Comparison of ENCODE assay signal across 24 cellular contexts in the genomic region with DNA sequence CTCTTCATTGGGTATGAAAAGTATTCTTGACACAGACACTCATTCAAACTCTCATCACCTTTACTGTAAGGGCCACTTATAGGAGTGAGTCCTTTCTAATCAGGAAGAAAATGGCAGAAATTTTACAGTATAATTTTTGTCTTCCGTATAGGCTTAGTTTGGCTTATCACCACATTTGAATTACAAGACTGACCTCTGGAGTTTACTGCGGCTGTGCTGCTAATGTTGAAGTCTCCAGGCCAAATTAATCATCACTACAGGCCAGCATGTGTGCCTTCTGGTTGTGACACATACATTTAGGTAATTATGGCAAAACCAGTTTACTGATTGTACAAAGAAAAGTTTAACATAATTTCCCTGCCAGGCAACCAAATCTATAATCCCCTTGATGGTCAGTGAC.
A peak's percentile ranks its signal among the peaks of the same experiment; 100 is the strongest.
DNase-seq lines count a peak whose midpoint lies in the region; ATAC-seq and TF ChIP-seq lines count a peak whose summit lies in the region.
"Had no signal": no experiment of that assay in that cellular context is flagged by ENCODE, and none has a peak within 500 bp of the region (broad histone marks: within the 10 kb centered on the region; RNA-seq: fewer than 3 reads in every experiment).

No MANE protein-coding gene starts in this region.

- no peaks in the 10 kb centered on the region for H3K36me3 Mint-ChIP-seq in endodermal cell (ENCODE audit: low read depth)
- H3K36me3 Mint-ChIP-seq: activated naive CD4-positive, alpha-beta T cell treated with anti-CD3 and anti-CD28 coated beads, Interleukin-2, amount 50 U/mL, for 72 hours; CD4-positive, alpha-beta memory T cell had no signal

- H3K9me3 Mint-ChIP-seq in endodermal cell: no peaks in the 10 kb centered on the region

- H3K4me3 Mint-ChIP-seq in endodermal cell: no peak overlapping the region
- H3K4me3 Mint-ChIP-seq: activated T-helper 1 cell treated with anti-CD3 and anti-CD28 coated beads, Interleukin-12 subunit alpha, Interleukin-12 subunit beta, Interleukin-2, Interleukin-4 antibody, amounts not matched to agents 30 ng/mL and 10 ng/mL and 1 ng/mL, durations not matched to agents 14 hours and 24 hours and 36 hours; CD4-positive, alpha-beta memory T cell had no signal

- H3K27me3 Mint-ChIP-seq in endodermal cell (ENCODE audit: insufficient read depth): no peaks in the 10 kb centered on the region
- H3K27me3 Mint-ChIP-seq: CD4-positive, alpha-beta memory T cell had no signal

- peak; percentile 50 for TF ChIP-seq CTCF in endodermal cell (conservative IDR thresholded peaks at IDR 0.05)
- no peak for TF ChIP-seq CTCF in Peyer's patch (IDR thresholded peaks at IDR 0.05)

- no peak for ATAC-seq in HG03571 (IDR thresholded peaks at IDR 0.05; ENCODE audit: unreplicated experiment)
- ATAC-seq: activated CD4-positive, CD25-positive, alpha-beta regulatory T cell treated with anti-CD3 and anti-CD28 coated beads, Interleukin-2, amount 50 U/mL, for 24 hours; activated naive CD4-positive, alpha-beta T cell treated with anti-CD3 and anti-CD28 coated beads, Interleukin-2, amount 50 U/mL, for 72 hours; left lobe of liver had no signal

- H3K27ac Mint-ChIP-seq in endodermal cell: no peak overlapping the region
- H3K27ac Mint-ChIP-seq: activated naive CD4-positive, alpha-beta T cell treated with anti-CD3 and anti-CD28 coated beads, Interleukin-2, amount 50 U/mL, for 72 hours; activated T-helper 1 cell treated with anti-CD3 and anti-CD28 coated beads, Interleukin-12 subunit alpha, Interleukin-12 subunit beta, Interleukin-2, Interleukin-4 antibody, amounts not matched to agents 30 ng/mL and 10 ng/mL and 1 ng/mL, durations not matched to agents 14 hours and 24 hours and 36 hours; CD4-positive, alpha-beta memory T cell had no signal

- no peaks in the 10 kb centered on the region for H3K4me1 ChIP-seq in endodermal cell (ENCODE audit: control insufficient read depth, insufficient read depth, low read length)
- no peaks in the 10 kb centered on the region for H3K4me1 ChIP-seq in Peyer's patch
- H3K4me1 ChIP-seq: esophagus squamous epithelium, prostate gland, uterus had no signal

- no peak for TF ChIP-seq POLR2A in Peyer's patch (IDR thresholded peaks at IDR 0.05)

- DNase-seq in NCI-H748 (lab: John Stamatoyannopoulos, UW; ENCODE audit: unreplicated experiment) (peak; percentile 1), NCI-H748 treated with DMSO at 0.1 percent for 48 hours (lab: John Stamatoyannopoulos, UW) (no peak), NCI-H69 (lab: John Stamatoyannopoulos, UW) (peak; percentile 19), endodermal cell (no peak), pons (ENCODE audit: low spot score) (peak; percentile 41), Peyer's patch (no peak), foreskin melanocyte (no peak)
- DNase-seq: activated CD4-positive, alpha-beta T cell treated with anti-CD3 and anti-CD28 coated beads, Interleukin-2, amount 50 U/mL, for 48 hours; activated CD8-positive, alpha-beta memory T cell treated with anti-CD3 and anti-CD28 coated beads, Interleukin-2, amount 50 U/mL, for 4 hours; caudate nucleus; CD4-positive, alpha-beta memory T cell; esophagus squamous epithelium; hippocampal formation; NCI-H1105 treated with DMSO at 0.1 percent for 48 hours; NK-92 treated with Interleukin-12 subunit alpha and Interleukin-12 subunit beta, amount 100 ng/mL, for 24 hours; stimulated activated CD4-positive, alpha-beta T cell treated with anti-CD3 and anti-CD28 coated beads, Interleukin-15, amount 100 ng/mL, for 24 hours; stimulated activated naive CD4-positive, alpha-beta T cell; uterus had no signal

- peaks cover 8% of the 10 kb centered on the region for H3K4me1 Mint-ChIP-seq in endodermal cell
- H3K4me1 Mint-ChIP-seq: CD4-positive, alpha-beta memory T cell had no signal

- no peak overlapping the region for H3K4me3 ChIP-seq in endodermal cell (ENCODE audit: low read length)
- H3K4me3 ChIP-seq in Peyer's patch: no peak overlapping the region
- H3K4me3 ChIP-seq: esophagus squamous epithelium, prostate gland, uterus had no signal

- H3K27ac ChIP-seq in endodermal cell (ENCODE audit: low read depth, low read length) (no peak overlapping the region), Peyer's patch (no peak overlapping the region)
- H3K27ac ChIP-seq: esophagus squamous epithelium, prostate gland, uterus had no signal

- H3K9me3 ChIP-seq in endodermal cell (ENCODE audit: control insufficient read depth, low read length) (no peaks in the 10 kb centered on the region), Peyer's patch (no peaks in the 10 kb centered on the region)
- H3K9me3 ChIP-seq: esophagus squamous epithelium, prostate gland, uterus had no signal

- 94 to 96% methylated on average over 2 of the region's 2 CpGs for whole genome bisulfite sequencing in endodermal cell (ENCODE audit: insufficient coverage in 1 of 2, insufficient read length in 1 of 2), 2 experiments

- H3K36me3 ChIP-seq in endodermal cell (ENCODE audit: control insufficient read depth, insufficient read depth, low read length): no peaks in the 10 kb centered on the region
- no peaks in the 10 kb centered on the region for H3K36me3 ChIP-seq in Peyer's patch
- H3K36me3 ChIP-seq: esophagus squamous epithelium, prostate gland, uterus had no signal

- H3K27me3 ChIP-seq in endodermal cell (ENCODE audit: control insufficient read depth, insufficient read depth, low read length, poor library complexity, severe bottlenecking) (no peaks in the 10 kb centered on the region), Peyer's patch (no peaks in the 10 kb centered on the region)
- H3K27me3 ChIP-seq: esophagus squamous epithelium, uterus had no signal

- H3K9ac ChIP-seq in endodermal cell (ENCODE audit: extremely low read depth, low read length, poor library complexity, severe bottlenecking): no peak overlapping the region

Comparison
In these comparisons a context has a peak if more than half of its experiments do, and no peak if none do; other contexts are left out.
1. DNase-seq: peak in NCI-H748 (single experiment), NCI-H69 (single experiment) and pons (single experiment); none in NCI-H748 treated with DMSO at 0.1 percent for 48 hours (single experiment), endodermal cell (single experiment), Peyer's patch (0 of 3) and foreskin melanocyte (single experiment).